ENCODE assay signal across 8 cellular contexts in the genomic region with DNA sequence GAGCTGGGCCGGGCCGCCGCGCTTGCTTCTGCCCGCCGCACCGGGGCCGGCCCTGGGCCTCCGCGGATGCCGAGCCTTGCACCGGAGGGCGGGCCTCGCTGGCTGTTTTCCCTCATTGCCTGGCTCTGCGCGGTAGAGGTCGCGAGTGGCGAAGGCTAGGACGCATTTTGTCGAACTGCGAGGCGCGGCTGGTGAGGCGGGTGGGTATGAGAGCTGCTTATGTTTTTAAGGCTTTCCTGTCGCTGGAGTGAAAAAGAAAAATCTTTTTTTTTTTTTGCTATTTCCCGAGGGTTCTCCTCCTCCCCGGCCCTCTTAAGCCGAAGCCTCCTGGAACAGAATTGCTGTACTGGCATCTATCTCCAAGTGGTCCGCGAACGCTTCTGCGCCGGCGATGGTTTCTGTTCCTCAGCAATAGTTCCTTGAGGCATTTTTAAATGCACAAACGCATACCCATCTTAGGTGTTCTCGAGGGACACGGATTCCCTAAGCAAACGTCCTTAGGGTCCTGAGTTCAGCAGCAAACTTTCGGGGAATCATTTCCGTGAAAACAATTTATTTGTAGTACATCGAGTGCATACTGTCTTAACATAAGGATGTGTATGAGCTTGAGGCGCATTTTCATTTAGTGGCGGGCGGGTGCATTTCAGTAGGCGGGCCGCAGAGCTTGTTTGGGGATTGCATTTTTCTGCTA. TPM values are rescaled to one million over a fixed set of nuclear protein-coding genes. Genes with fewer than 3 reads are reported as not detected.
DNase-seq lines count a peak whose midpoint lies in the region; ATAC-seq and TF ChIP-seq lines count a peak whose summit lies in the region.

No MANE protein-coding gene starts in this region.

- peak in 1 of 6 experiments; percentile 14 for TF ChIP-seq CTCF in upper lobe of left lung (IDR thresholded peaks at IDR 0.05)

- peak overlapping the region; percentile 81 to 86 (median 84) for H3K4me3 ChIP-seq in upper lobe of left lung

- no peak for TF ChIP-seq EP300 in upper lobe of left lung (IDR thresholded peaks at IDR 0.05)

- TF ChIP-seq POLR2A in upper lobe of left lung (IDR thresholded peaks at IDR 0.05): no peak

- H3K9me3 ChIP-seq in upper lobe of left lung: no peaks in the 10 kb centered on the region

- WGBS in upper lobe of left lung, 2 donors: 0 to 1% methylated on average over 33 to 43 of the region's 47 CpGs

- peaks cover 0 to 36% (median 2%) of the 10 kb centered on the region in 4 donors for H3K36me3 ChIP-seq in upper lobe of left lung

- peak; percentile 37 for ATAC-seq in GM21786 (IDR thresholded peaks at IDR 0.05; ENCODE audit: unreplicated experiment)
- peak; percentile 41 for ATAC-seq in activated naive CD8-positive, alpha-beta T cell treated with anti-CD3 and anti-CD28 coated beads, Interleukin-2, amount 50 U/mL, for 24 hours
- ATAC-seq in upper lobe of left lung (ENCODE audit: low FRiP score in 2 of 2): peak; percentile 43 to 48

- peaks cover 23 to 53% (median 28%) of the 10 kb centered on the region in 4 donors for H3K4me1 ChIP-seq in upper lobe of left lung

- H3K4me3 Mint-ChIP-seq in activated naive CD8-positive, alpha-beta T cell treated with anti-CD3 and anti-CD28 coated beads, Interleukin-2, amount 50 U/mL, for 24 hours: peak overlapping the region; percentile 97

- in situ Hi-C loops in KBM-7 (cut with MboI; ENCODE audit: low pct_unique_long_range_greater_than_20kb, low sequenced_read_pairs): no loop called here
- in situ Hi-C loops in SK-MEL-5 (cut with HindIII; ENCODE audit: low pct_unique_long_range_greater_than_20kb, low sequenced_read_pairs): no loop called here

- DNase-seq in ELR (ENCODE audit: low read depth): peak; percentile 71
- DNase-seq in KBM-7: peak; percentile 79
- DNase-seq in SK-MEL-5 (ENCODE audit: low read depth, low spot score): peak; percentile 61
- peak; percentile 64 for DNase-seq in activated naive CD8-positive, alpha-beta T cell treated with anti-CD3 and anti-CD28 coated beads, Interleukin-2, amount 50 U/mL, for 24 hours
- peak; percentile 85 for DNase-seq in cardiac septum (ENCODE audit: low spot score)
- peak; percentile 59 for DNase-seq in pons (ENCODE audit: low spot score)
- peak in 1 of 2 donors; percentile 56 for DNase-seq in upper lobe of left lung

- peak overlapping the region; percentile 91 for H3K27ac Mint-ChIP-seq in activated naive CD8-positive, alpha-beta T cell treated with anti-CD3 and anti-CD28 coated beads, Interleukin-2, amount 50 U/mL, for 24 hours

- intact Hi-C loops in cardiac septum (cut with DNase I): loop anchor here (2.0 to 5.0 kb wide), 4 partner anchors 93 to 301 kb away; a partner anchor contains a TSS

- H3K27me3 Mint-ChIP-seq in activated naive CD8-positive, alpha-beta T cell treated with anti-CD3 and anti-CD28 coated beads, Interleukin-2, amount 50 U/mL, for 24 hours: no peaks in the 10 kb centered on the region

- no peaks in the 10 kb centered on the region for H3K27me3 ChIP-seq in upper lobe of left lung

- peaks cover 4% of the 10 kb centered on the region for H3K9me3 Mint-ChIP-seq in activated naive CD8-positive, alpha-beta T cell treated with anti-CD3 and anti-CD28 coated beads, Interleukin-2, amount 50 U/mL, for 24 hours

- peak overlapping the region; percentile 94 to 97 (median 96) for H3K27ac ChIP-seq in upper lobe of left lung

- H3K36me3 Mint-ChIP-seq in activated naive CD8-positive, alpha-beta T cell treated with anti-CD3 and anti-CD28 coated beads, Interleukin-2, amount 50 U/mL, for 24 hours (ENCODE audit: low read depth): peaks cover 51% of the 10 kb centered on the region

- peaks cover 79% of the 10 kb centered on the region for H3K4me1 Mint-ChIP-seq in activated naive CD8-positive, alpha-beta T cell treated with anti-CD3 and anti-CD28 coated beads, Interleukin-2, amount 50 U/mL, for 24 hours

RNA-seq across cellular contexts. Expression of a gene that starts 0.6 kb away (rescaled TPM):
- 12.1 and 15.7 TPM in 2 replicates for total RNA-seq in SK-MEL-5 (2014; rRNA removed; shearing (Covaris generic))
- 13.4 and 19.8 TPM in 2 replicates for polyA plus RNA-seq in SK-MEL-5 (2015; cell fraction: cytosol; rRNA removed)
- polyA plus RNA-seq in SK-MEL-5 (2015; cell fraction: nucleus; rRNA removed): 36.7 and 38.1 TPM in 2 replicates
- total RNA-seq in cardiac septum: 17.3 TPM
- 100 to 1,000 TPM in 2 of 6 donors, 10 to 100 TPM in 4; 29.7 to 124 (median 64.8) TPM for total RNA-seq in upper lobe of left lung
